In the genomic region with DNA sequence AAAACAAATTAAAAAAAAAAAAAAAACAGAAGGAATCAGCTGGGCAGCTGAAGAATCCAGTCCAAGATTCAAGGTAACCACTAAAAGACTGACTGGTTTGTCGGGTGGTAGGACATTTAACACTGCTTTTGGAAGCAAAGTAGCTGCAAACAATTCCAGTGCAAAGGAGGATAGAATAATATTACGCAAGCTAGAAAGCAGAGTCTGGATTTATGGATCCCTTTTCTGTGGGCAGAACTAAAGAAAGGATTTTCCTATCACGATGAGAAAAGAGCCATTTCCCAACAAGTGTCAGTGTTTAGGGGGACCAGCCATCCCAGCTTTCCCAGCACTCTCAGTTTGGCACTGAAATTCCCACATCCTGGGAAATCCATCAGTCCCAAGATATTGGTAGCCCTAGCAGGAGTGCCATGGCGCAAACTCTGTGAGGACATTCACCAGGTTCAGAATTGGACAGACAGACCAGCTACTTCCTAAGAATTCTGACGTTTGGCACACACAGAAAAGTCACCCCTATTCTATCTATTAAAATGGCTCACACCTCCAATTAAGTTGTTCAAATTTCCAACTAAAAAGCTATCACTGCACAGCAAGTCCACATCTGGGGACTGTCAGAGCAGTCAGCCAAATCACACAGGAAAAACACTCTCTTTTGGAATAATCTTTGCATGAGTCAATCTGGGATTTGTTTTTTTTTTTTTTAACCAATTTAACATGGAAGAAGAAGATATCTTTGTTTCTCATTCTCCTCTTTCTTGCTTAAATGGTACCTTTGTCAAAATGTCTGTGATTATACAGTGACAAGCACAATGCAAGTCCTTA, we compare ENCODE assay signal across 24 cellular contexts.
DNase-seq lines count a peak whose midpoint lies in the region; ATAC-seq and TF ChIP-seq lines count a peak whose summit lies in the region.
"Had no signal": no experiment of that assay in that cellular context is flagged by ENCODE, and none has a peak within 500 bp of the region (broad histone marks: within the 10 kb centered on the region; RNA-seq: fewer than 3 reads in every experiment).

No MANE protein-coding gene starts in this region.

- H3K9me3 Mint-ChIP-seq in activated T-cell treated with anti-CD3 and anti-CD28 coated beads, Interleukin-2, amount 50 U/mL, for 4 hours: no peaks in the 10 kb centered on the region
- H3K9me3 Mint-ChIP-seq: activated T-helper 1 cell treated with anti-CD3 and anti-CD28 coated beads, Interleukin-12 subunit alpha, Interleukin-12 subunit beta, Interleukin-2, Interleukin-4 antibody, amounts not matched to agents 30 ng/mL and 10 ng/mL and 1 ng/mL, durations not matched to agents 14 hours and 24 hours and 36 hours; T-helper 2 cell treated with Interferon-gamma antibody and Interleukin-4, amounts not matched to agents 5 μg/mL and 100 μg/mL, for 36 hours had no signal

- H3K27ac ChIP-seq in heart right ventricle (peak overlapping the region in 7 of 10 donors; percentile 22 to 67 (median 53)), skeletal muscle tissue (ENCODE audit: low read depth, low read length) (peak overlapping the region; percentile 22), caudate nucleus (ENCODE audit: low read depth, low read length) (no peak overlapping the region)
- H3K27ac ChIP-seq: ascending aorta, VCaP had no signal

- intact Hi-C loops in heart right ventricle (cut with DNase I): no loop called here

- H3K36me3 Mint-ChIP-seq in activated T-cell treated with anti-CD3 and anti-CD28 coated beads, Interleukin-2, amount 50 U/mL, for 4 hours (ENCODE audit: insufficient read depth): no peaks in the 10 kb centered on the region
- H3K36me3 Mint-ChIP-seq: activated CD8-positive, alpha-beta memory T cell treated with anti-CD3 and anti-CD28 coated beads, Interleukin-2, amount 10 ng/mL, durations not matched to agents 7 days and 5 days had no signal

- 68 to 79% methylated on average over 5 of the region's 5 CpGs for WGBS in heart right ventricle, 2 donors

- no peak overlapping the region for H3K4me3 Mint-ChIP-seq in activated T-cell treated with anti-CD3 and anti-CD28 coated beads, Interleukin-2, amount 50 U/mL, for 4 hours
- H3K4me3 Mint-ChIP-seq: activated CD4-positive, alpha-beta T cell treated with anti-CD3 and anti-CD28 coated beads, Interleukin-2, amount 10 ng/mL, durations not matched to agents 7 days and 5 days; activated CD8-positive, alpha-beta memory T cell treated with anti-CD3 and anti-CD28 coated beads, Interleukin-2, amount 10 ng/mL, durations not matched to agents 7 days and 5 days; activated T-helper 1 cell treated with anti-CD3 and anti-CD28 coated beads, Interleukin-12 subunit alpha, Interleukin-12 subunit beta, Interleukin-2, Interleukin-4 antibody, amounts not matched to agents 30 ng/mL and 10 ng/mL and 1 ng/mL, durations not matched to agents 14 hours and 24 hours and 36 hours; H9; T-helper 2 cell treated with Interferon-gamma antibody and Interleukin-4, amounts not matched to agents 5 μg/mL and 100 μg/mL, for 36 hours had no signal

- peak; percentile 20 for DNase-seq in HFF-Myc (ENCODE audit: extremely low read depth, low read depth)
- DNase-seq in amniotic stem cell (lab: John Stamatoyannopoulos, UW): peak; percentile 1
- DNase-seq in heart right ventricle: no peak
- DNase-seq in NK-92 treated with Interleukin-12 subunit alpha and Interleukin-12 subunit beta, amount 100 ng/mL, for 24 hours (lab: John Stamatoyannopoulos, UW): no peak
- no peak for DNase-seq in activated T-cell treated with anti-CD3 and anti-CD28 coated beads, Interleukin-2, amount 50 U/mL, for 4 hours
- DNase-seq in caudate nucleus (lab: John Stamatoyannopoulos, UW): no peak
- DNase-seq: activated CD4-positive, alpha-beta T cell treated with anti-CD3 and anti-CD28 coated beads, Interleukin-2, amount 10 ng/mL, durations not matched to agents 7 days and 5 days; activated CD8-positive, alpha-beta memory T cell treated with anti-CD3 and anti-CD28 coated beads, Interleukin-2, amount 10 ng/mL, durations not matched to agents 7 days and 5 days; activated naive CD4-positive, alpha-beta T cell treated with anti-CD3 and anti-CD28 coated beads, Interleukin-2, amount 50 U/mL, for 16 hours; DMS153; effector CD4-positive, alpha-beta T cell; GDM1; H9; NCI-H2029 treated with DMSO at 0.1 percent for 48 hours; NCI-H226; PC-9; substantia nigra had no signal

- H3K9me3 ChIP-seq in heart right ventricle (peaks cover 0 to 29% (median 7%) of the 10 kb centered on the region in 11 donors), skeletal muscle tissue (ENCODE audit: control insufficient read depth in 3 of 3, low read length in 3 of 3) (no peaks in the 10 kb centered on the region)

- TF ChIP-seq CTCF in HFF-Myc (IDR thresholded peaks at IDR 0.05; ENCODE audit: low read depth, low read length, missing control alignments) (no peak), heart right ventricle (IDR thresholded peaks at IDR 0.05) (no peak)

- H3K4me3 ChIP-seq in HFF-Myc (replicated peaks; ENCODE audit: low read depth, low read length) (no peak overlapping the region), heart right ventricle (no peak overlapping the region), skeletal muscle tissue (ENCODE audit: low read length in 3 of 3) (no peak overlapping the region)
- H3K4me3 ChIP-seq: ascending aorta, PC-9 had no signal

- H3K36me3 ChIP-seq in heart right ventricle (no peaks in the 10 kb centered on the region), skeletal muscle tissue (ENCODE audit: control insufficient read depth in 3 of 3, insufficient read depth in 3 of 3, low read length in 3 of 3) (no peaks in the 10 kb centered on the region)
- H3K36me3 ChIP-seq: ascending aorta had no signal

- ATAC-seq in heart right ventricle (peak in 7 of 8 donors; percentile 47 to 79 (median 63)), HG02642 (IDR thresholded peaks at IDR 0.05; ENCODE audit: poor library complexity, unreplicated experiment) (no peak)
- ATAC-seq in activated T-cell treated with anti-CD3 and anti-CD28 coated beads, Interleukin-2, amount 50 U/mL, for 4 hours: no peak
- ATAC-seq: activated CD8-positive, alpha-beta memory T cell treated with anti-CD3 and anti-CD28 coated beads, Interleukin-2, amount 10 ng/mL, durations not matched to agents 7 days and 5 days; SK-N-SH treated with all-trans-retinoic acid at 6 μM for 48 hours had no signal

- H3K27me3 ChIP-seq in heart right ventricle: no peaks in the 10 kb centered on the region
- H3K27me3 ChIP-seq in skeletal muscle tissue (ENCODE audit: control insufficient read depth in 3 of 3, insufficient read depth in 3 of 3, low read length in 3 of 3): no peaks in the 10 kb centered on the region
- H3K27me3 ChIP-seq: ascending aorta had no signal

- no peaks in the 10 kb centered on the region for H3K27me3 Mint-ChIP-seq in activated T-cell treated with anti-CD3 and anti-CD28 coated beads, Interleukin-2, amount 50 U/mL, for 4 hours (ENCODE audit: low read depth)
- H3K27me3 Mint-ChIP-seq: activated CD4-positive, alpha-beta T cell treated with anti-CD3 and anti-CD28 coated beads, Interleukin-2, amount 10 ng/mL, durations not matched to agents 7 days and 5 days had no signal

- peaks cover 28% of the 10 kb centered on the region for H3K4me1 Mint-ChIP-seq in activated T-cell treated with anti-CD3 and anti-CD28 coated beads, Interleukin-2, amount 50 U/mL, for 4 hours (ENCODE audit: low read depth)
- H3K4me1 Mint-ChIP-seq: H9 had no signal

- peaks cover 0 to 3% (median 0%) of the 10 kb centered on the region in 9 donors for H3K4me1 ChIP-seq in heart right ventricle
- no peaks in the 10 kb centered on the region for H3K4me1 ChIP-seq in skeletal muscle tissue (ENCODE audit: control insufficient read depth in 3 of 3, insufficient read depth in 3 of 3, low read length in 3 of 3)
- H3K4me1 ChIP-seq: ascending aorta had no signal

- no peak overlapping the region for H3K9ac ChIP-seq in skeletal muscle tissue (ENCODE audit: low read depth in 1 of 3, low read length in 3 of 3)

Comparison
In these comparisons a context has a peak if more than half of its experiments do, and no peak if none do; other contexts are left out.
1. DNase-seq: peak in HFF-Myc (single experiment) and amniotic stem cell (single experiment); none in heart right ventricle (0 of 2), NK-92 treated with Interleukin-12 subunit alpha and Interleukin-12 subunit beta, amount 100 ng/mL, for 24 hours (single experiment), activated T-cell treated with anti-CD3 and anti-CD28 coated beads, Interleukin-2, amount 50 U/mL, for 4 hours (single experiment) and caudate nucleus (0 of 61).
2. ATAC-seq: peak in heart right ventricle (7 of 8); none in HG02642 (single experiment) and activated T-cell treated with anti-CD3 and anti-CD28 coated beads, Interleukin-2, amount 50 U/mL, for 4 hours (0 of 2).